Comparison of ENCODE assay signal across 17 cellular contexts in genomic region chr16:69241911-69242310, GRCh38. TPM values are rescaled to one million over a fixed set of nuclear protein-coding genes. Genes with fewer than 3 reads are reported as not detected.
DNase-seq lines count a peak whose midpoint lies in the region; TF ChIP-seq lines count a peak whose summit lies in the region.
"Had no signal": no experiment of that assay in that cellular context is flagged by ENCODE, and none has a peak within 500 bp of the region (broad histone marks: within the 10 kb centered on the region; RNA-seq: fewer than 3 reads in every experiment).

No MANE protein-coding gene starts in this region.

- DNase-seq in HCEC 1CT (peak; percentile 53), choroid plexus epithelial cell (ENCODE audit: low read depth) (peak; percentile 30), fibroblast of pulmonary artery (ENCODE audit: low read depth) (peak; percentile 17), NCI-H1092 treated with DMSO at 0.1 percent for 48 hours (lab: John Stamatoyannopoulos, UW) (no peak), DMS114 treated with DMSO at 0.1 percent for 48 hours (lab: John Stamatoyannopoulos, UW; ENCODE audit: unreplicated experiment) (no peak), HuH-7 (ENCODE audit: low spot score) (no peak), H7 (no peak)
- DNase-seq: AML-193; C1 segment of cervical spinal cord; CD8-positive, alpha-beta T cell; GDM1; KG1; NCI-H1694 treated with DMSO at 0.1 percent for 48 hours; NCI-H446 treated with DMSO at 0.1 percent for 48 hours; NCI-H526 treated with DMSO at 0.1 percent for 48 hours; OCI-M1 had no signal

- no peaks in the 10 kb centered on the region for H3K36me3 ChIP-seq in H7 (replicated peaks; ENCODE audit: control insufficient read depth, insufficient read depth, low read length)

- TF ChIP-seq CTCF in choroid plexus epithelial cell (conservative IDR thresholded peaks at IDR 0.05; ENCODE audit: low read depth, low read length) (no peak), fibroblast of pulmonary artery (IDR thresholded peaks at IDR 0.05; ENCODE audit: low read length, missing control alignments) (no peak)

- no peaks in the 10 kb centered on the region for H3K27me3 ChIP-seq in H7 (ENCODE audit: control insufficient read depth, insufficient read depth, low read length)
- H3K27me3 ChIP-seq: SJSA1 had no signal

- no peak overlapping the region for H3K4me3 ChIP-seq in choroid plexus epithelial cell (ENCODE audit: low read depth, low read length)
- no peak overlapping the region for H3K4me3 ChIP-seq in fibroblast of pulmonary artery (replicated peaks; ENCODE audit: low read depth, low read length)
- H3K4me3 ChIP-seq in H7 (ENCODE audit: insufficient read depth, low read depth, low read length), result no peak overlapping the region
- H3K4me3 ChIP-seq: SJSA1 had no signal

RNA-seq across cellular contexts. Expression of gene SNTB2, which starts 54.9 kb away (rescaled TPM):
- 7.9 and 13.1 TPM in 2 replicates for total RNA-seq in H7 (2014; rRNA removed; shearing (Covaris generic))

Comparison
In these comparisons a context has a peak if more than half of its experiments do, and no peak if none do; other contexts are left out.
1. DNase-seq: peak in HCEC 1CT (single experiment), choroid plexus epithelial cell (single experiment) and fibroblast of pulmonary artery (single experiment); none in NCI-H1092 treated with DMSO at 0.1 percent for 48 hours (single experiment), DMS114 treated with DMSO at 0.1 percent for 48 hours (single experiment), HuH-7 (single experiment) and H7 (single experiment).